Comparison of ENCODE assay signal across 15 cellular contexts in genomic region chr5:96941140-96941539, GRCh38. TPM values are rescaled to one million over a fixed set of nuclear protein-coding genes. Genes with fewer than 3 reads are reported as not detected.
DNase-seq lines count a peak whose midpoint lies in the region; ATAC-seq and TF ChIP-seq lines count a peak whose summit lies in the region.
"Had no signal": no experiment of that assay in that cellular context is flagged by ENCODE, and none has a peak within 500 bp of the region (broad histone marks: within the 10 kb centered on the region; RNA-seq: fewer than 3 reads in every experiment).

No MANE protein-coding gene starts in this region.

- H3K9me3 Mint-ChIP-seq in CD8-positive, alpha-beta T cell, result no peaks in the 10 kb centered on the region
- no peaks in the 10 kb centered on the region for H3K9me3 Mint-ChIP-seq in activated naive CD8-positive, alpha-beta T cell treated with anti-CD3 and anti-CD28 coated beads, Interleukin-2, amount 50 U/mL, for 24 hours
- H3K9me3 Mint-ChIP-seq in natural killer cell, result no peaks in the 10 kb centered on the region
- H3K9me3 Mint-ChIP-seq: H9 had no signal

- peaks cover 63% of the 10 kb centered on the region for H3K4me1 ChIP-seq in CD8-positive, alpha-beta T cell (ENCODE audit: insufficient read depth, low read length)

- no peaks in the 10 kb centered on the region for H3K27me3 Mint-ChIP-seq in CD8-positive, alpha-beta T cell (ENCODE audit: low read depth)
- H3K27me3 Mint-ChIP-seq in activated naive CD8-positive, alpha-beta T cell treated with anti-CD3 and anti-CD28 coated beads, Interleukin-2, amount 50 U/mL, for 24 hours, result no peaks in the 10 kb centered on the region
- H3K27me3 Mint-ChIP-seq in natural killer cell (ENCODE audit: low read depth in 2 of 2), result no peaks in the 10 kb centered on the region

- intact Hi-C loops in CD8-positive, alpha-beta T cell (cut with DNase I, micrococcal nuclease), result no loop called here
- intact Hi-C loops in natural killer cell (cut with micrococcal nuclease), result loop anchor here (5.0 kb wide), 1 partner anchor 969 kb away; no protein-coding TSS in a partner anchor

- H3K36me3 ChIP-seq in CD8-positive, alpha-beta T cell (ENCODE audit: insufficient read depth, low read length), result no peaks in the 10 kb centered on the region

- peak overlapping the region; percentile 85 for H3K27ac Mint-ChIP-seq in CD8-positive, alpha-beta T cell
- peak overlapping the region; percentile 69 for H3K27ac Mint-ChIP-seq in activated naive CD8-positive, alpha-beta T cell treated with anti-CD3 and anti-CD28 coated beads, Interleukin-2, amount 50 U/mL, for 24 hours
- peak overlapping the region; percentile 81 to 92 for H3K27ac Mint-ChIP-seq in natural killer cell
- H3K27ac Mint-ChIP-seq: H9 had no signal

- no peaks in the 10 kb centered on the region for H3K9me3 ChIP-seq in CD8-positive, alpha-beta T cell (ENCODE audit: low read length)

- H3K27me3 ChIP-seq in CD8-positive, alpha-beta T cell (ENCODE audit: insufficient read depth, low read length), result no peaks in the 10 kb centered on the region

- no peak for DNase-seq in CD8-positive, alpha-beta T cell
- DNase-seq in NCI-H69 (lab: John Stamatoyannopoulos, UW) (peak; percentile 49), natural killer cell (no peak), Ammon's horn (ENCODE audit: low spot score) (no peak), EL (no peak)
- no peak for DNase-seq in activated naive CD8-positive, alpha-beta T cell treated with anti-CD3 and anti-CD28 coated beads, Interleukin-2, amount 50 U/mL, for 24 hours
- DNase-seq: COR-L47, DMS53, H9, Kasumi-1, NCI-H1417 treated with DMSO at 0.1 percent for 48 hours, NCI-H2029 treated with DMSO at 0.1 percent for 48 hours, NCI-H526, PC-3 had no signal

- H3K4me3 ChIP-seq in CD8-positive, alpha-beta T cell (ENCODE audit: low read depth, low read length), result no peak overlapping the region

- H3K4me1 Mint-ChIP-seq in CD8-positive, alpha-beta T cell (ENCODE audit: low read depth), result peaks cover 82% of the 10 kb centered on the region
- H3K4me1 Mint-ChIP-seq in activated naive CD8-positive, alpha-beta T cell treated with anti-CD3 and anti-CD28 coated beads, Interleukin-2, amount 50 U/mL, for 24 hours, result peaks cover 84% of the 10 kb centered on the region
- peaks cover 79 to 85% of the 10 kb centered on the region in 2 donors for H3K4me1 Mint-ChIP-seq in natural killer cell

- no peak for TF ChIP-seq CTCF in CD8-positive, alpha-beta T cell (IDR thresholded peaks at IDR 0.05)
- TF ChIP-seq CTCF in natural killer cell (IDR thresholded peaks at IDR 0.05), result no peak

- POLR2A ChIA-PET in CD8-positive, alpha-beta T cell (lab: Charles Lee), result interaction anchor here (0.9 to 1.9 kb wide), 5 partner anchors 16 to 65 kb away, joined by 3 to 6 read pairs (median 4); partner anchors contain the start of gene ERAP2

- peaks cover 33% of the 10 kb centered on the region for H3K36me3 Mint-ChIP-seq in CD8-positive, alpha-beta T cell
- peaks cover 14% of the 10 kb centered on the region for H3K36me3 Mint-ChIP-seq in activated naive CD8-positive, alpha-beta T cell treated with anti-CD3 and anti-CD28 coated beads, Interleukin-2, amount 50 U/mL, for 24 hours (ENCODE audit: low read depth)
- H3K36me3 Mint-ChIP-seq in natural killer cell, result no peaks in the 10 kb centered on the region

- H3K27ac ChIP-seq in CD8-positive, alpha-beta T cell (ENCODE audit: low read depth, low read length), result no peak overlapping the region

- no peak overlapping the region for H3K4me3 Mint-ChIP-seq in CD8-positive, alpha-beta T cell
- no peak overlapping the region for H3K4me3 Mint-ChIP-seq in activated naive CD8-positive, alpha-beta T cell treated with anti-CD3 and anti-CD28 coated beads, Interleukin-2, amount 50 U/mL, for 24 hours
- peak overlapping the region; percentile 76 for H3K4me3 Mint-ChIP-seq in natural killer cell
- H3K4me3 Mint-ChIP-seq: H9 had no signal

- ATAC-seq in CD8-positive, alpha-beta T cell, result no peak
- ATAC-seq in activated naive CD8-positive, alpha-beta T cell treated with anti-CD3 and anti-CD28 coated beads, Interleukin-2, amount 50 U/mL, for 24 hours, result no peak
- ATAC-seq in natural killer cell, result no peak
- ATAC-seq in GM18870 (IDR thresholded peaks at IDR 0.05; ENCODE audit: unreplicated experiment), result no peak
- ATAC-seq: PC-3 had no signal

- CTCF ChIA-PET in CD8-positive, alpha-beta T cell (lab: Charles Lee), result interaction anchor here (0.9 to 1.8 kb wide), 5 partner anchors 17 to 1097 kb away, joined by 3 to 5 read pairs (median 3); no protein-coding TSS in a partner anchor

RNA-seq across cellular contexts. Expression of gene LNPEP, which starts 5.3 kb away (rescaled TPM):
- total RNA-seq in CD8-positive, alpha-beta T cell, result 10 to 100 TPM; 49.5 to 49.6 TPM
- 100 to 1,000 TPM; 126 to 162 (median 135) TPM for total RNA-seq in natural killer cell
